Comparison of ENCODE assay signal across 1 cellular context in the genomic region with DNA sequence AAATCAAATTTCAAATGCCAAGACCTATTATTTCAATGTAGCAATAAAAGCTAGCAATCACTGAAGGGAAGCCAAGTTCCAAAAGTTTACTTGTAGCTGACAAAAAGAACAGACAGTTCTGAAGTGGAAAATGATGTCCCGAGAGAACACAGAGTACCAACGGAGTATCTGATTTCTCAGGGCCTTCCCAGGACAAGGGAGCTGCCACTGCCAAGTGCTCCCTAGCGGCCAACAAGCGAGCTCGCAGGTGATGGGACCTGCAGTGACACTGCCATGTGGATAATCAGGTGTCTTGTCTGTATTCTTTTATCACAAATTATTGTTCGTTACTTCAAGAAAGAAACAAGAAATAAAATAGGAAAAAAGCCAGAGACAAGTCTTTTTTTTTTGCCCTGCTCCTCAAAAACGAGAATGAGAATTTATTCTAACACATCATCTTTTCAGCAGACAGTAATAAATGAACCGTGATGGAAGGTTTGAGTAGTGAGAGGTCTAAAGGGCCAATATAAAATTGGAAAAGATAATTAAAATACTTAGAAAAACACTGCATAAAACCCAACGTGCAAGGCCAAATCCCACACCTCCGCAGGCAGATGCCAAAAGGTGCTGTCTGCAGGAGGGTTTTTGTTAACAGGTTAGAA.
TF ChIP-seq lines count a peak whose summit lies in the region.

No MANE protein-coding gene starts in this region.

TF ChIP-seq in WTC11, 78 proteins besides CTCF, POLR2A, EP300 and RAD21 (continued from another document):
- TF ChIP-seq, protein P1, sequence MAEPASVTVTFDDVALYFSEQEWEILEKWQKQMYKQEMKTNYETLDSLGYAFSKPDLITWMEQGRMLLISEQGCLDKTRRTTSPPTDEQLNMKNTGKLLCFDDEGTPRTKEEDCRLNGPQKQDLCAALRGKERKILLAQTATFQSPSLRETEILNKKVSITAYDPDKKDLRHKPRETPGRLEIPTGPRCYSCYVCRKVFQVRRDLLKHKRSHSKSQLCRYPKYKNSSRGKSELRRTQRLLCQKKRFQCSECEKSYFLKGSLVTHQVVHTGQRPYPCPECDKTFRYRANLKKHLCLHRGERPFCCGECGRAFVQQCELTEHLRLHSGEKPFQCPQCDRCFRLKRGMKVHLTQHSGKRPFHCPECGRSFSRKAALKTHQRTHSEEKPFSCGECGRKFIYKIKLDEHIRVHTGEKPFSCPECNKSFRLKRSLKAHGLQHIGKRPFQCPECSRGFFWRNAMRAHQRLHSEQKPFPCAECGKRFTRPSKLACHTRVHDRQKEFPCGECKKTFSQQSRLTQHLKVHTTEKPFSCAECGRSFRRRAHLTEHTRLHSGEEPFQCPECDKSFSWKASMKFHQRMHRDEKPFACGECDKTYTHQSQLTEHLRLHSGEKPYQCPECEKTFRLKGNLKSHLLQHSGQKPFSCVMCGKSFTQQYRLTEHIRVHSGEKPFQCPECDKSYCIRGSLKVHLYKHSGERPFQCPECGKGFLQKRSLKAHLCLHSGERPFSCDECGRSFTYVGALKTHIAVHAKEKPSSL (CRISPR knock-in tag; conservative IDR thresholded peaks at IDR 0.05): no peak
- TF ChIP-seq, protein P2, sequence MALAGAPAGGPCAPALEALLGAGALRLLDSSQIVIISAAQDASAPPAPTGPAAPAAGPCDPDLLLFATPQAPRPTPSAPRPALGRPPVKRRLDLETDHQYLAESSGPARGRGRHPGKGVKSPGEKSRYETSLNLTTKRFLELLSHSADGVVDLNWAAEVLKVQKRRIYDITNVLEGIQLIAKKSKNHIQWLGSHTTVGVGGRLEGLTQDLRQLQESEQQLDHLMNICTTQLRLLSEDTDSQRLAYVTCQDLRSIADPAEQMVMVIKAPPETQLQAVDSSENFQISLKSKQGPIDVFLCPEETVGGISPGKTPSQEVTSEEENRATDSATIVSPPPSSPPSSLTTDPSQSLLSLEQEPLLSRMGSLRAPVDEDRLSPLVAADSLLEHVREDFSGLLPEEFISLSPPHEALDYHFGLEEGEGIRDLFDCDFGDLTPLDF (CRISPR knock-in tag; IDR thresholded peaks at IDR 0.05): no peak
- TF ChIP-seq, protein P3, sequence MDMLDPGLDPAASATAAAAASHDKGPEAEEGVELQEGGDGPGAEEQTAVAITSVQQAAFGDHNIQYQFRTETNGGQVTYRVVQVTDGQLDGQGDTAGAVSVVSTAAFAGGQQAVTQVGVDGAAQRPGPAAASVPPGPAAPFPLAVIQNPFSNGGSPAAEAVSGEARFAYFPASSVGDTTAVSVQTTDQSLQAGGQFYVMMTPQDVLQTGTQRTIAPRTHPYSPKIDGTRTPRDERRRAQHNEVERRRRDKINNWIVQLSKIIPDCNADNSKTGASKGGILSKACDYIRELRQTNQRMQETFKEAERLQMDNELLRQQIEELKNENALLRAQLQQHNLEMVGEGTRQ (CRISPR knock-in tag; IDR thresholded peaks at IDR 0.05): no peak
- TF ChIP-seq SMAD4 (CRISPR knock-in tag; IDR thresholded peaks at IDR 0.05) (no peak), JAZF1 (CRISPR knock-in tag; IDR thresholded peaks at IDR 0.05) (no peak)
